ENCODE assay signal across 19 cellular contexts in genomic region chr7:77320161-77320560, GRCh38.
"Had no signal": no experiment of that assay in that cellular context is flagged by ENCODE, and none has a peak within 500 bp of the region (broad histone marks: within the 10 kb centered on the region; RNA-seq: fewer than 3 reads in every experiment).

No MANE protein-coding gene starts in this region.

- H3K4me3 ChIP-seq: esophagus muscularis mucosa, left ventricle myocardium inferior, right atrium auricular region, suprapubic skin, upper lobe of right lung had no signal

- DNase-seq: activated CD4-positive, alpha-beta T cell treated with anti-CD3 and anti-CD28 coated beads, Interleukin-2, amount 50 U/mL, for 48 hours; activated effector memory CD4-positive, alpha-beta T cell treated with Interleukin-2 at 50 U/mL for 16 hours; activated naive CD4-positive, alpha-beta T cell treated with anti-CD3 and anti-CD28 coated beads, Interleukin-2, amount 50 U/mL, for 16 hours; hypothalamus; left ventricle myocardium inferior; naive thymus-derived CD4-positive, alpha-beta T cell; nucleus accumbens; posterior cingulate gyrus; small intestine; stimulated activated CD4-positive, alpha-beta T cell treated with anti-CD3 and anti-CD28 coated beads, Interleukin-4, amount 100 ng/mL, for 4 hours; stimulated activated CD8-positive, alpha-beta memory T cell treated with anti-CD3 and anti-CD28 coated beads, Interleukin-4, amount 100 ng/mL, for 48 hours; stimulated activated naive CD8-positive, alpha-beta T cell treated with anti-CD3 and anti-CD28 coated beads, Interleukin-15, Interleukin-2, amounts not matched to agents 100 U/mL and 50 U/mL, for 24 hours; upper lobe of right lung; WERI-Rb-1 had no signal

- H3K9me3 ChIP-seq: esophagus muscularis mucosa, left ventricle myocardium inferior, right atrium auricular region, suprapubic skin, upper lobe of right lung had no signal

- H3K36me3 ChIP-seq: right atrium auricular region, WERI-Rb-1 had no signal

- FAIRE-seq: astrocyte, colon, small intestine had no signal

- H3K27ac ChIP-seq: esophagus muscularis mucosa, right atrium auricular region, suprapubic skin, upper lobe of right lung, WERI-Rb-1 had no signal

- ATAC-seq: naive thymus-derived CD4-positive, alpha-beta T cell; stimulated activated naive CD8-positive, alpha-beta T cell treated with anti-CD3 and anti-CD28 coated beads, Interleukin-15, Interleukin-2, amounts not matched to agents 100 U/mL and 50 U/mL, for 24 hours; upper lobe of right lung had no signal

- H3K27me3 ChIP-seq: esophagus muscularis mucosa, right atrium auricular region, suprapubic skin, upper lobe of right lung had no signal
